Comparison of ENCODE assay signal across 17 cellular contexts in genomic region chr4:26447378-26447777, GRCh38. TPM values are rescaled to one million over a fixed set of nuclear protein-coding genes. Genes with fewer than 3 reads are reported as not detected.
DNase-seq lines count a peak whose midpoint lies in the region; ATAC-seq, FAIRE-seq and TF ChIP-seq lines count a peak whose summit lies in the region.
"Had no signal": no experiment of that assay in that cellular context is flagged by ENCODE, and none has a peak within 500 bp of the region (broad histone marks: within the 10 kb centered on the region; RNA-seq: fewer than 3 reads in every experiment).

No MANE protein-coding gene starts in this region.

- TF ChIP-seq POLR2A in GM12891 (IDR thresholded peaks at IDR 0.05; ENCODE audit: low read depth, low read length): no peak

- no peaks in the 10 kb centered on the region for H3K9me3 ChIP-seq in right cardiac atrium (ENCODE audit: control insufficient read depth, low read length)
- no peaks in the 10 kb centered on the region for H3K9me3 ChIP-seq in CD8-positive, alpha-beta T cell (ENCODE audit: low read length)
- H3K9me3 ChIP-seq: Caco-2, HAP-1 had no signal

- POLR2A ChIA-PET in CD8-positive, alpha-beta T cell (lab: Charles Lee): no interaction called here

- intact Hi-C loops in right cardiac atrium (cut with DNase I): no loop called here
- intact Hi-C loops in CD8-positive, alpha-beta T cell (cut with DNase I, micrococcal nuclease): no loop called here

- H3K27me3 ChIP-seq in right cardiac atrium (ENCODE audit: control insufficient read depth, insufficient read depth): no peaks in the 10 kb centered on the region
- H3K27me3 ChIP-seq in CD8-positive, alpha-beta T cell (ENCODE audit: insufficient read depth, low read length): no peaks in the 10 kb centered on the region

- 84% methylated on average over 8 of the region's 8 CpGs for WGBS in right cardiac atrium

- no peak overlapping the region for H3K4me3 Mint-ChIP-seq in central memory CD8-positive, alpha-beta T cell
- no peak overlapping the region for H3K4me3 Mint-ChIP-seq in CD8-positive, alpha-beta T cell
- H3K4me3 Mint-ChIP-seq: CD4-positive, alpha-beta memory T cell had no signal

- H3K4me3 ChIP-seq in right cardiac atrium (ENCODE audit: low read length): no peak overlapping the region
- no peak overlapping the region for H3K4me3 ChIP-seq in CD8-positive, alpha-beta T cell (ENCODE audit: low read depth, low read length)
- H3K4me3 ChIP-seq: HAP-1 had no signal

- no peak overlapping the region for H3K27ac ChIP-seq in right cardiac atrium (ENCODE audit: low read length)
- no peak overlapping the region for H3K27ac ChIP-seq in CD8-positive, alpha-beta T cell (ENCODE audit: low read depth, low read length)

- no peak for TF ChIP-seq CTCF in CD8-positive, alpha-beta T cell (IDR thresholded peaks at IDR 0.05)

- peaks cover 8% of the 10 kb centered on the region for H3K4me1 Mint-ChIP-seq in central memory CD8-positive, alpha-beta T cell
- no peaks in the 10 kb centered on the region for H3K4me1 Mint-ChIP-seq in CD8-positive, alpha-beta T cell (ENCODE audit: low read depth)
- H3K4me1 Mint-ChIP-seq: CD4-positive, alpha-beta memory T cell had no signal

- FAIRE-seq in GM12891 (lab: Jason Lieb, UNC) (no peak), GM18507 (lab: Jason Lieb, UNC) (peak; percentile 21)
- FAIRE-seq: H54 had no signal

- CTCF ChIA-PET in CD8-positive, alpha-beta T cell (lab: Charles Lee): no interaction called here

- H3K36me3 Mint-ChIP-seq in central memory CD8-positive, alpha-beta T cell (ENCODE audit: insufficient read depth): no peaks in the 10 kb centered on the region
- peaks cover 2% of the 10 kb centered on the region for H3K36me3 Mint-ChIP-seq in CD8-positive, alpha-beta T cell
- H3K36me3 Mint-ChIP-seq: CD4-positive, alpha-beta memory T cell had no signal

- no peaks in the 10 kb centered on the region for H3K4me1 ChIP-seq in right cardiac atrium (ENCODE audit: control insufficient read depth, insufficient read depth, low read length)
- H3K4me1 ChIP-seq in CD8-positive, alpha-beta T cell (ENCODE audit: insufficient read depth, low read length): no peaks in the 10 kb centered on the region
- H3K4me1 ChIP-seq: HAP-1 had no signal

- H3K9me3 Mint-ChIP-seq in central memory CD8-positive, alpha-beta T cell: peaks cover 9% of the 10 kb centered on the region
- H3K9me3 Mint-ChIP-seq in CD8-positive, alpha-beta T cell: peaks cover 10% of the 10 kb centered on the region

- no peak for ATAC-seq in central memory CD8-positive, alpha-beta T cell (replicated peaks; ENCODE audit: extremely low read depth, poor library complexity, severe bottlenecking)
- ATAC-seq in right cardiac atrium: no peak
- no peak for ATAC-seq in CD8-positive, alpha-beta T cell

- peaks cover 12% of the 10 kb centered on the region for H3K27me3 Mint-ChIP-seq in central memory CD8-positive, alpha-beta T cell
- H3K27me3 Mint-ChIP-seq in CD8-positive, alpha-beta T cell (ENCODE audit: low read depth): peaks cover 9% of the 10 kb centered on the region

- no peak for DNase-seq in GM12891 (ENCODE audit: insufficient read length, low spot score)
- DNase-seq in GM18507 (ENCODE audit: extremely low spot score, insufficient read length, low read depth): no peak
- DNase-seq in OCI-M1 (lab: John Stamatoyannopoulos, UW): peak; percentile 28
- no peak for DNase-seq in central memory CD8-positive, alpha-beta T cell (ENCODE audit: low spot score in 2 of 2)
- DNase-seq in NCI-H510A treated with DMSO at 0.1 percent for 48 hours (lab: John Stamatoyannopoulos, UW): no peak
- no peak for DNase-seq in right cardiac atrium
- DNase-seq in CD8-positive, alpha-beta T cell: no peak
- DNase-seq: C1 segment of cervical spinal cord; Caco-2; CD4-positive, alpha-beta memory T cell; DMS153; DND-41; GOT3 had no signal

- H3K36me3 ChIP-seq in CD8-positive, alpha-beta T cell (ENCODE audit: insufficient read depth, low read length): no peaks in the 10 kb centered on the region
- H3K36me3 ChIP-seq: HAP-1 had no signal

- peak overlapping the region; percentile 13 for H3K27ac Mint-ChIP-seq in central memory CD8-positive, alpha-beta T cell (ENCODE audit: low read depth)
- no peak overlapping the region for H3K27ac Mint-ChIP-seq in CD8-positive, alpha-beta T cell

TF ChIP-seq in GM12891, 5 proteins besides CTCF, POLR2A, EP300 and RAD21:
- TF ChIP-seq SPI1 (IDR thresholded peaks at IDR 0.05; ENCODE audit: low read depth, low read length): peak; percentile 49; the same call in 1 of the 2 replicates
- TF ChIP-seq TAF1 (IDR thresholded peaks at IDR 0.05; ENCODE audit: low read depth, low read length): no peak

RNA-seq across cellular contexts. Expression of gene CCKAR, which starts 42.9 kb away (rescaled TPM):
- polyA plus RNA-seq in GM12891 (2012; ENCODE audit: low read depth, missing spikeins): not detected
- under 1 TPM in 1 of 4 donors, not detected in 3; 0.29 TPM for total RNA-seq in right cardiac atrium
- polyA plus RNA-seq in right cardiac atrium: not detected
- total RNA-seq in CD8-positive, alpha-beta T cell: not detected
- total RNA-seq: A172; A673; CD4-positive, alpha-beta memory T cell had no signal
- polyA plus RNA-seq: CD4-positive, alpha-beta memory T cell had no signal
